Comparison of ENCODE assay signal across 19 cellular contexts in genomic region chr13:72435251-72435650, GRCh38.
"Had no signal": no experiment of that assay in that cellular context is flagged by ENCODE, and none has a peak within 500 bp of the region (broad histone marks: within the 10 kb centered on the region; RNA-seq: fewer than 3 reads in every experiment).

No MANE protein-coding gene starts in this region.

- DNase-seq: IMR-90, Kasumi-1, KG1, MV-4-11, NCI-H1048, NCI-H1436, NCI-H187 treated with DMSO at 0.1 percent for 48 hours, NCI-H2029 treated with DMSO at 0.1 percent for 48 hours, NCI-H2171 treated with DMSO at 0.1 percent for 48 hours, NCI-H345, NCI-H446 treated with DMSO at 0.1 percent for 48 hours, NCI-H510A treated with DMSO at 0.1 percent for 48 hours, NCI-H526, NCI-H82, Right ventricle myocardium superior, RPMI8226, SIG-M5, T-helper 2 cell had no signal

- ATAC-seq: HepG2 had no signal
